26 cellular contexts compared by ENCODE assay signal in the genomic region with DNA sequence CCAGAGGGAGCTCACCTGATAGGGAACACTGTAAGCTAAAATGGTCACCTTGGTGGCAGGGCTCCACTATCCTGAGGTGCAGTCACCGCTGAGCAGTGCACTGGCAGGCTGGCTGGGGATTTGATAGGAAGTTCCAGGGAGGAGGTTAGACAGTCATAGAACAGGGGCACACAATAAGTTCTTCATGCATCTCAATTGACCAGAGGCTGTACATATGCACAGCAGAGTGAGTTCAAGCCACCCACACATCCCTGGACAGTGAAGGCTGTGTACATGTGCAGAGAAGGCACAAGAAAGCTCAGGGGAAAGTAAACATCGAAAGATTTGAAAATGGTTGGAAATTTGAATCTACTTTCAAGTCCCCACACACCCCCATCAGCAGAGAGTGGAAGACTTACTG.
"Had no signal": no experiment of that assay in that cellular context is flagged by ENCODE, and none has a peak within 500 bp of the region (broad histone marks: within the 10 kb centered on the region; RNA-seq: fewer than 3 reads in every experiment).

No MANE protein-coding gene starts in this region.

- H3K4me1 ChIP-seq: heart right ventricle, left ventricle myocardium inferior, pancreas, prostate gland, right lobe of liver, tibial nerve, uterus had no signal

- H3K36me3 ChIP-seq: left ventricle myocardium inferior, pancreas, prostate gland, right lobe of liver, tibial nerve, uterus had no signal

- H3K27me3 ChIP-seq: heart right ventricle, hepatocyte, pancreas, right lobe of liver, tibial nerve, uterus had no signal

- H3K27ac ChIP-seq: heart right ventricle, hepatocyte, left ventricle myocardium inferior, pancreas, prostate gland, right lobe of liver, skin epidermis, tibial nerve, uterus had no signal

- DNase-seq: heart right ventricle; islet precursor cell; left ventricle myocardium inferior; mesendoderm; naive B cell; natural killer cell; nucleus accumbens; pancreas; posterior cingulate gyrus; retina; right lobe of liver; stimulated activated CD4-positive, alpha-beta T cell treated with anti-CD3 and anti-CD28 coated beads, Interleukin-12 subunit alpha, Interleukin-12 subunit beta, amount 100 ng/mL, for 4 hours; stimulated activated CD4-positive, alpha-beta T cell treated with anti-CD3 and anti-CD28 coated beads, Interleukin-15, amount 100 ng/mL, for 24 hours; stimulated activated CD4-positive, alpha-beta T cell treated with anti-CD3 and anti-CD28 coated beads, Interleukin-2, amount 100 ng/mL, for 24 hours; stimulated activated CD4-positive, alpha-beta T cell treated with anti-CD3 and anti-CD28 coated beads, Interleukin-4, amount 100 ng/mL, for 1 hour; stimulated activated naive CD4-positive, alpha-beta T cell; uterus had no signal

- H3K4me3 Mint-ChIP-seq: mesothelial cell of epicardium; naive B cell; natural killer cell; stimulated activated effector memory CD8-positive, alpha-beta T cell treated with anti-CD3 and anti-CD28 coated beads, Interleukin-12 subunit alpha, Interleukin-12 subunit beta, amount 100 ng/mL, for 72 hours; stimulated activated naive CD8-positive, alpha-beta T cell treated with anti-CD3 and anti-CD28 coated beads, Interleukin-15, Interleukin-2, amounts not matched to agents 100 ng/mL and 50 ng/mL, for 24 hours; type B pancreatic cell had no signal

- H3K27me3 Mint-ChIP-seq: stimulated activated naive CD8-positive, alpha-beta T cell treated with anti-CD3 and anti-CD28 coated beads, Interleukin-15, Interleukin-2, amounts not matched to agents 100 ng/mL and 50 ng/mL, for 24 hours; type B pancreatic cell had no signal

- H3K9me3 Mint-ChIP-seq: mesothelial cell of epicardium; natural killer cell; stimulated activated effector memory CD8-positive, alpha-beta T cell treated with anti-CD3 and anti-CD28 coated beads, Interleukin-12 subunit alpha, Interleukin-12 subunit beta, amount 100 ng/mL, for 72 hours; type B pancreatic cell had no signal

- H3K4me1 Mint-ChIP-seq: naive B cell had no signal

- H3K9me3 ChIP-seq: heart right ventricle, left ventricle myocardium inferior, pancreas, prostate gland, right lobe of liver, tibial nerve, uterus had no signal

- ATAC-seq: heart right ventricle; natural killer cell; pancreas; right lobe of liver; stimulated activated effector memory CD8-positive, alpha-beta T cell treated with anti-CD3 and anti-CD28 coated beads, Interleukin-12 subunit alpha, Interleukin-12 subunit beta, amount 100 ng/mL, for 72 hours had no signal

- H3K27ac Mint-ChIP-seq: mesothelial cell of epicardium; naive B cell; natural killer cell; stimulated activated effector memory CD8-positive, alpha-beta T cell treated with anti-CD3 and anti-CD28 coated beads, Interleukin-12 subunit alpha, Interleukin-12 subunit beta, amount 100 ng/mL, for 72 hours; stimulated activated naive CD8-positive, alpha-beta T cell treated with anti-CD3 and anti-CD28 coated beads, Interleukin-15, Interleukin-2, amounts not matched to agents 100 ng/mL and 50 ng/mL, for 24 hours; type B pancreatic cell had no signal

- H3K36me3 Mint-ChIP-seq: naive B cell; natural killer cell; stimulated activated effector memory CD8-positive, alpha-beta T cell treated with anti-CD3 and anti-CD28 coated beads, Interleukin-12 subunit alpha, Interleukin-12 subunit beta, amount 100 ng/mL, for 72 hours had no signal

- H3K4me3 ChIP-seq: heart right ventricle, hepatocyte, left ventricle myocardium inferior, lung, pancreas, prostate gland, right lobe of liver, skin epidermis, tibial nerve, uterus had no signal
